Comparison of ENCODE assay signal across 1 cellular context in the genomic region with DNA sequence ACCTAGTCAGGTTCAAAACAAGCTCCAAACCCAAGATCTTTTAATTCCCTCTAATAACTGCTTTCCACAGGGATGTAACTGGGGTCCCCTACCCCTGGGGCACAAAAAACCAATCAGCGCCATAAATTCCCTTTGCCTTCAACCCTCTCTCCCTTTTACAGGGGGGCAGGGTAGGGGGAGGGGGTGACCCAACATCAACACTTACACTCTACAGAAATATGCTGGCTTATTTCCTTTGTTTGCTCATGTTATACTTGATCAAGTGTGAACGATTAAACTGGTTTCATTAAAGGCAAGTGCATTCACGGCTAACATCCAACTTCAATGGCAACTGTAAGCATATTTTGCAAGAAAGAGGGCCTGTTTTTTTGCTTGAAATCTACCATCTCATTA.
A peak's percentile ranks its signal among the peaks of the same experiment; 100 is the strongest.
TF ChIP-seq lines count a peak whose summit lies in the region.

No MANE protein-coding gene starts in this region.

TF ChIP-seq in H1, 55 proteins besides CTCF, POLR2A, EP300 and RAD21:
- TF ChIP-seq RBBP5 (IDR thresholded peaks at IDR 0.05; ENCODE audit: borderline replicate concordance, low read depth, low read length) = no peak
- no peak for TF ChIP-seq RFX5 (IDR thresholded peaks at IDR 0.05; ENCODE audit: borderline replicate concordance, low read depth, low read length)
- TF ChIP-seq ASH2L (IDR thresholded peaks at IDR 0.05; ENCODE audit: low read length) = peak; percentile 49
TF ChIP-seq in H1: peak in this region for 1.
